8 cellular contexts compared by ENCODE assay signal in genomic region chr19:2976609-2977000, GRCh38. TPM values are rescaled to one million over a fixed set of nuclear protein-coding genes. Genes with fewer than 3 reads are reported as not detected.
DNase-seq lines count a peak whose midpoint lies in the region; ATAC-seq and TF ChIP-seq lines count a peak whose summit lies in the region.

No MANE protein-coding gene starts in this region.

- H3K36me3 Mint-ChIP-seq in activated CD8-positive, alpha-beta memory T cell treated with anti-CD3 and anti-CD28 coated beads, Interleukin-2, amount 10 ng/mL, durations not matched to agents 7 days and 5 days, result no peaks in the 10 kb centered on the region
- H3K36me3 Mint-ChIP-seq in activated T-helper 17 cell treated with anti-CD3 and anti-CD28 coated beads, Interleukin-2, amount 50 U/mL, for 72 hours (ENCODE audit: low read depth), result no peaks in the 10 kb centered on the region

- 8 to 11% methylated on average over 15 of the region's 15 CpGs for WGBS in tibial nerve, 2 donors

- peaks cover 11% of the 10 kb centered on the region for H3K27me3 Mint-ChIP-seq in activated CD8-positive, alpha-beta memory T cell treated with anti-CD3 and anti-CD28 coated beads, Interleukin-2, amount 10 ng/mL, durations not matched to agents 7 days and 5 days
- H3K27me3 Mint-ChIP-seq in activated T-helper 17 cell treated with anti-CD3 and anti-CD28 coated beads, Interleukin-2, amount 50 U/mL, for 72 hours, result peaks cover 8% of the 10 kb centered on the region

- no peak for TF ChIP-seq POLR2A in tibial nerve (IDR thresholded peaks at IDR 0.05)

- DNase-seq in activated CD8-positive, alpha-beta memory T cell treated with anti-CD3 and anti-CD28 coated beads, Interleukin-2, amount 10 ng/mL, durations not matched to agents 7 days and 5 days, result no peak
- DNase-seq in activated CD8-positive, alpha-beta memory T cell treated with anti-CD3 and anti-CD28 coated beads, Interleukin-2, amount 50 U/mL, for 4 hours, result no peak
- no peak for DNase-seq in kidney epithelial cell (ENCODE audit: low read depth)
- no peak for DNase-seq in tibial nerve (ENCODE audit: low spot score in 2 of 2)
- no peak for DNase-seq in NCI-H2171 (lab: John Stamatoyannopoulos, UW)
- DNase-seq in globus pallidus (ENCODE audit: low spot score), result no peak

- peak overlapping the region; percentile 87 for H3K27ac Mint-ChIP-seq in activated CD8-positive, alpha-beta memory T cell treated with anti-CD3 and anti-CD28 coated beads, Interleukin-2, amount 10 ng/mL, durations not matched to agents 7 days and 5 days
- H3K27ac Mint-ChIP-seq in activated T-helper 17 cell treated with anti-CD3 and anti-CD28 coated beads, Interleukin-2, amount 50 U/mL, for 72 hours, result peak overlapping the region; percentile 76

- peaks cover 22% of the 10 kb centered on the region for H3K4me1 Mint-ChIP-seq in activated CD8-positive, alpha-beta memory T cell treated with anti-CD3 and anti-CD28 coated beads, Interleukin-2, amount 10 ng/mL, durations not matched to agents 7 days and 5 days
- no peaks in the 10 kb centered on the region for H3K4me1 Mint-ChIP-seq in activated T-helper 17 cell treated with anti-CD3 and anti-CD28 coated beads, Interleukin-2, amount 50 U/mL, for 72 hours

- H3K27me3 ChIP-seq in kidney epithelial cell (ENCODE audit: control insufficient read depth, insufficient read depth, low read length) (peaks cover 12% of the 10 kb centered on the region), tibial nerve (no peaks in the 10 kb centered on the region)

- no peak for ATAC-seq in activated CD8-positive, alpha-beta memory T cell treated with anti-CD3 and anti-CD28 coated beads, Interleukin-2, amount 10 ng/mL, durations not matched to agents 7 days and 5 days
- ATAC-seq in activated T-helper 17 cell treated with anti-CD3 and anti-CD28 coated beads, Interleukin-2, amount 50 U/mL, for 72 hours (replicated peaks), result no peak
- ATAC-seq in HG03571 (IDR thresholded peaks at IDR 0.05; ENCODE audit: unreplicated experiment), result no peak

- H3K27ac ChIP-seq in tibial nerve, result peak overlapping the region in 2 of 4 donors; percentile 4 to 64

- H3K36me3 ChIP-seq in kidney epithelial cell (ENCODE audit: control insufficient read depth, insufficient read depth, low read length), result no peaks in the 10 kb centered on the region
- no peaks in the 10 kb centered on the region for H3K36me3 ChIP-seq in tibial nerve

- H3K4me3 Mint-ChIP-seq in activated CD8-positive, alpha-beta memory T cell treated with anti-CD3 and anti-CD28 coated beads, Interleukin-2, amount 10 ng/mL, durations not matched to agents 7 days and 5 days, result peak overlapping the region; percentile 84
- peak overlapping the region; percentile 88 for H3K4me3 Mint-ChIP-seq in activated T-helper 17 cell treated with anti-CD3 and anti-CD28 coated beads, Interleukin-2, amount 50 U/mL, for 72 hours

- H3K4me3 ChIP-seq in kidney epithelial cell (ENCODE audit: low read depth, low read length) (peak overlapping the region; percentile 61), tibial nerve (peak overlapping the region; percentile 20 to 70 (median 59))

- H3K9me3 Mint-ChIP-seq in activated CD8-positive, alpha-beta memory T cell treated with anti-CD3 and anti-CD28 coated beads, Interleukin-2, amount 10 ng/mL, durations not matched to agents 7 days and 5 days (ENCODE audit: low read depth), result no peaks in the 10 kb centered on the region
- H3K9me3 Mint-ChIP-seq in activated T-helper 17 cell treated with anti-CD3 and anti-CD28 coated beads, Interleukin-2, amount 50 U/mL, for 72 hours, result no peaks in the 10 kb centered on the region

- no peaks in the 10 kb centered on the region for H3K9me3 ChIP-seq in tibial nerve

- TF ChIP-seq CTCF in kidney epithelial cell (IDR thresholded peaks at IDR 0.05; ENCODE audit: insufficient read depth, low read length, poor library complexity, severe bottlenecking) (no peak), tibial nerve (IDR thresholded peaks at IDR 0.05) (no peak)

- CTCF ChIA-PET in activated CD8-positive, alpha-beta memory T cell treated with anti-CD3 and anti-CD28 coated beads, Interleukin-2, amount 10 ng/mL, durations not matched to agents 7 days and 5 days (lab: Charles Lee), result interaction anchor here (1.1 to 5.2 kb wide), 7 partner anchors 13 to 127 kb away, joined by 3 to 27 read pairs (median 7); no protein-coding TSS in a partner anchor

- TF ChIP-seq EP300 in tibial nerve (IDR thresholded peaks at IDR 0.05), result no peak

- peaks cover 0 to 75% (median 37%) of the 10 kb centered on the region in 4 donors for H3K4me1 ChIP-seq in tibial nerve

RNA-seq across cellular contexts. Expression of gene TLE6, which starts 0.8 kb away (rescaled TPM):
- total RNA-seq in activated CD8-positive, alpha-beta memory T cell treated with anti-CD3 and anti-CD28 coated beads, Interleukin-2, amount 10 ng/mL, durations not matched to agents 7 days and 5 days, result 1 to 10 TPM; 1.9 to 3.2 TPM
- total RNA-seq in activated T-helper 17 cell treated with anti-CD3 and anti-CD28 coated beads, Interleukin-2, amount 50 U/mL, for 72 hours, result 1 to 10 TPM; 4.1 to 4.2 TPM
- 0.50 and 2.2 TPM in 2 replicates for total RNA-seq in kidney epithelial cell
- total RNA-seq in tibial nerve, result 10 to 100 TPM in 1 of 4 donors, 1 to 10 TPM in 1, under 1 TPM in 2; 0.44 to 13.5 (median 2.7) TPM

RNA-seq across cellular contexts. Expression of gene ZNF77, which starts 31.8 kb away (rescaled TPM):
- total RNA-seq in activated CD8-positive, alpha-beta memory T cell treated with anti-CD3 and anti-CD28 coated beads, Interleukin-2, amount 10 ng/mL, durations not matched to agents 7 days and 5 days, result 1 to 10 TPM; 4.1 to 4.9 TPM
- 1 to 10 TPM; 4.7 to 4.9 TPM for total RNA-seq in activated T-helper 17 cell treated with anti-CD3 and anti-CD28 coated beads, Interleukin-2, amount 50 U/mL, for 72 hours
- 3.1 and 5.0 TPM in 2 replicates for total RNA-seq in kidney epithelial cell
- total RNA-seq in tibial nerve, result 1 to 10 TPM; 2.2 to 4.5 (median 3.3) TPM

RNA-seq across cellular contexts. Expression of gene TLE2, which starts 52.5 kb away (rescaled TPM):
- 1 to 10 TPM in 1 of 2 experiments, under 1 TPM in 1; 0.47 to 1.0 TPM for total RNA-seq in activated CD8-positive, alpha-beta memory T cell treated with anti-CD3 and anti-CD28 coated beads, Interleukin-2, amount 10 ng/mL, durations not matched to agents 7 days and 5 days
- total RNA-seq in activated T-helper 17 cell treated with anti-CD3 and anti-CD28 coated beads, Interleukin-2, amount 50 U/mL, for 72 hours, result 1 to 10 TPM; 2.5 to 3.5 TPM
- 9.4 and 23.3 TPM in 2 replicates for total RNA-seq in kidney epithelial cell
- total RNA-seq in tibial nerve, result 100 to 1,000 TPM in 3 of 4 donors, 10 to 100 TPM in 1; 87.5 to 184 (median 122) TPM
